28 cellular contexts compared by ENCODE assay signal in the genomic region with DNA sequence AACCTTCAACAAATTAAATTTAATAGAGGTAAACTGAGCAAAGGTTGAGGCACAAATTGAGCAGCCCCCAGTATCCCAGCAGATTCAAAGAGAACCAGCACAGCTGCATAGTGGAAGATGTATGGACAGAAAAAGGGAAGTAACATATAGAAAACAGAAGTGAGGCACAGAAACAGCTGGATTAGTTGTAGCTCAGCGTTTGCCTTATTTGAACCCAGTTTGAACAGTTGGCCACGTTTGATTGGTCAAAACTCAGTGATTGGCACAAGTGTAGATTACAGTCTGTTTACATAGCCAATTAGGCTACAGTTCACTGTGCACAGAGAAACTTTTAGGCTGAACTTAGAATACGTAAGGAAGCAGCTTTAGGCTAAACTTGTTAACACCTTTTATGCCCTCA.
"Had no signal": no experiment of that assay in that cellular context is flagged by ENCODE, and none has a peak within 500 bp of the region (broad histone marks: within the 10 kb centered on the region; RNA-seq: fewer than 3 reads in every experiment).

No MANE protein-coding gene starts in this region.

- H3K4me1 ChIP-seq: ascending aorta, body of pancreas had no signal

- DNase-seq: activated CD4-positive, alpha-beta T cell treated with anti-CD3 and anti-CD28 coated beads for 48 hours; activated CD4-positive, alpha-beta T cell treated with anti-CD3 and anti-CD28 coated beads, Interleukin-2, amount 50 U/mL, for 4 hours; activated CD4-positive, CD25-positive, alpha-beta regulatory T cell treated with anti-CD3 and anti-CD28 coated beads, Interleukin-2, amount 50 U/mL, for 72 hours; activated CD8-positive, alpha-beta memory T cell treated with anti-CD3 and anti-CD28 coated beads, Interleukin-2, amount 50 U/mL, for 48 hours; activated CD8-positive, alpha-beta T cell treated with anti-CD3 and anti-CD28 coated beads, Interleukin-2, amount 10 ng/mL, durations not matched to agents 7 days and 5 days; activated effector memory CD4-positive, alpha-beta T cell treated with anti-CD3 and anti-CD28 coated beads, Interleukin-2, amount 50 U/mL, for 16 hours; activated naive CD4-positive, alpha-beta T cell treated with Interleukin-2 at 50 U/mL for 16 hours; activated naive CD8-positive, alpha-beta T cell treated with anti-CD3 and anti-CD28 coated beads, Interleukin-2, amount 50 U/mL, for 24 hours; activated T-cell treated with anti-CD3 and anti-CD28 coated beads, Interleukin-2, amount 50 U/mL, for 24 hours; amniotic stem cell; body of pancreas; MG63; NCI-H1105; NCI-H1436; NCI-H1694 treated with DMSO at 0.1 percent for 48 hours; NCI-H2081; NCI-H510A treated with DMSO at 0.1 percent for 48 hours; NCI-H69; PC-3; SHP77 treated with DMSO at 0.1 percent for 48 hours; T-cell; T-helper 2 cell had no signal

- H3K27ac ChIP-seq: ascending aorta, body of pancreas, KMS-11, SK-N-MC had no signal

- H3K27me3 ChIP-seq: ascending aorta, body of pancreas, MG63 had no signal

- ATAC-seq: activated CD8-positive, alpha-beta T cell treated with anti-CD3 and anti-CD28 coated beads, Interleukin-2, amount 10 ng/mL, durations not matched to agents 7 days and 5 days; activated naive CD4-positive, alpha-beta T cell treated with anti-CD3 and anti-CD28 coated beads, Interleukin-2, amount 50 U/mL, for 72 hours; activated naive CD8-positive, alpha-beta T cell treated with anti-CD3 and anti-CD28 coated beads, Interleukin-2, amount 50 U/mL, for 24 hours; body of pancreas; PC-3; T-cell; WTC11 had no signal

- FAIRE-seq: RCC 7860 had no signal

- H3K4me3 ChIP-seq: ascending aorta, body of pancreas, MG63, SK-N-MC had no signal

- H3K9me3 ChIP-seq: MG63 had no signal

- H3K36me3 ChIP-seq: ascending aorta, MG63 had no signal
